Comparison of ENCODE assay signal across 29 cellular contexts in the genomic region with DNA sequence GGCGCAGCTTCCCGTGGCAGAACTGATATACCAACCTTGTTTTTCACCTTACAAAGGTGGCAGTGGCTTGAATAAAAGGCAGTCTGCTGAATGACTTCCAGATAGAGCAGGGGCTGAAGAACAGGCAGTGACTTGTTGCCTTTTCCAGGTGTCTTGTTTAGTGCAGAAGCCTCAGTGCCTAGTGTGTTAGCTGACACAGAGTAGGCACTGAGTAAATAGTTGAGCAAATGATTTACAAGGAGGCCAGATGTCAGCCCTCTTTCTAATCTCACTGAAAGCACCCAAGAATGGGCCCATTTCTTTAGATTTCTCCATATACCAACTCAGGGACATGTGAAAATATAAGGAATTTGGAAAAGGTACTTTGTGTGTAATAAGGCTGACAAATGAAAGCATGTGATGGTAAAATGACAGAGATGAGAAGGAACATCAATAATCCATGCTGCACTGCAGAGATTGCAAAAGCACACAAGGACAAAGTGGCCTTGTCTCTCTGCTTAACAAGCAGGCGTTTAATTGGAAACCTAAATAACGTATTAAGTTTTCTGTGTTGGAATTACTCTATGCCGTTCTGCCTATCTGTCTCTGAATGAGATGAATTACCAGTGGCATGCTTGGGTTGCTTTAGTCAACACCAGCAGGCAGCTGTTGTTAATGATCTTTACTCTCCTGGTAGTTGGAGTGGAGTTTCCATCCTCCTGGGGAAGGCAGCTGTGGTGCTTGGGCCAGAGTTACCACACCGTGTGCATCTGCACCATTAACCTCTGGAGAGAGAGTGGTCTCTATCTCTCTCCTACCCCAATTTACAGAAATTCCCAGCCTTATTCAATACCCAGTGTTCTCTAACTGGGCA.
DNase-seq lines count a peak whose midpoint lies in the region; ATAC-seq, FAIRE-seq and TF ChIP-seq lines count a peak whose summit lies in the region.
"Had no signal": no experiment of that assay in that cellular context is flagged by ENCODE, and none has a peak within 500 bp of the region (broad histone marks: within the 10 kb centered on the region; RNA-seq: fewer than 3 reads in every experiment).

No MANE protein-coding gene starts in this region.

- no peaks in the 10 kb centered on the region for H3K27me3 ChIP-seq in foreskin keratinocyte
- H3K27me3 ChIP-seq: BLaER1 treated with 17β-estradiol and CSF1 and Interleukin-3, amounts not matched to agents 10 nM and 100 nM; brain microvascular endothelial cell; esophagus squamous epithelium; transverse colon had no signal

- DNase-seq in NCI-H748 (lab: John Stamatoyannopoulos, UW; ENCODE audit: unreplicated experiment): peak; percentile 58
- DNase-seq in NCI-H748 treated with DMSO at 0.1 percent for 48 hours (lab: John Stamatoyannopoulos, UW): no peak
- peak; percentile 69 for DNase-seq in NCI-H510A (lab: John Stamatoyannopoulos, UW)
- peak in 1 of 2 donors; percentile 39 for DNase-seq in foreskin keratinocyte
- peak; percentile 58 for DNase-seq in retina
- DNase-seq in AG08396 (ENCODE audit: low spot score): no peak
- no peak for DNase-seq in GM19239 (ENCODE audit: insufficient read length, low spot score)
- DNase-seq: activated CD4-positive, alpha-beta T cell treated with anti-CD3 and anti-CD28 coated beads for 4 hours; activated CD8-positive, alpha-beta memory T cell treated with anti-CD3 and anti-CD28 coated beads for 24 hours; activated T-cell treated with anti-CD3 and anti-CD28 coated beads, Interleukin-2, amount 50 U/mL, for 1 hour; brain microvascular endothelial cell; Calu3; effector memory CD4-positive, alpha-beta T cell; esophagus squamous epithelium; hypothalamus; IMR-90; left ventricle myocardium superior; natural killer cell; NCI-H1436; NCI-H446 treated with DMSO at 0.1 percent for 48 hours; RPMI8226; SK-N-SH; T-helper 2 cell; transverse colon had no signal

- H3K4me1 ChIP-seq in foreskin keratinocyte: no peaks in the 10 kb centered on the region
- H3K4me1 ChIP-seq: BLaER1 treated with 17β-estradiol and CSF1 and Interleukin-3, amounts not matched to agents 10 nM and 100 nM; esophagus squamous epithelium; parathyroid adenoma; transverse colon had no signal

- no peak for TF ChIP-seq CTCF in foreskin keratinocyte (conservative IDR thresholded peaks at IDR 0.05)

- FAIRE-seq in GM19239 (lab: Jason Lieb, UNC): no peak
- FAIRE-seq: colon had no signal

- no peak overlapping the region for H3K27ac ChIP-seq in foreskin keratinocyte
- H3K27ac ChIP-seq: BLaER1 treated with 17β-estradiol and CSF1 and Interleukin-3, amounts not matched to agents 10 nM and 100 nM; brain microvascular endothelial cell; esophagus squamous epithelium; parathyroid adenoma; transverse colon had no signal

- ATAC-seq in foreskin keratinocyte (peak; percentile 12), GM19035 (IDR thresholded peaks at IDR 0.05; ENCODE audit: unreplicated experiment) (no peak)
- ATAC-seq: HCT116, left ventricle myocardium superior, natural killer cell had no signal

Comparison
In these comparisons a context has a peak if more than half of its experiments do, and no peak if none do; other contexts are left out.
1. DNase-seq: peak in NCI-H748 (single experiment), NCI-H510A (single experiment) and retina (single experiment); none in NCI-H748 treated with DMSO at 0.1 percent for 48 hours (single experiment), AG08396 (single experiment) and GM19239 (single experiment).